In genomic region chr4:109870061-109870460, GRCh38 we compare ENCODE assay signal across 30 cellular contexts. TPM values are rescaled to one million over a fixed set of nuclear protein-coding genes. Genes with fewer than 3 reads are reported as not detected.
"Had no signal": no experiment of that assay in that cellular context is flagged by ENCODE, and none has a peak within 500 bp of the region (broad histone marks: within the 10 kb centered on the region; RNA-seq: fewer than 3 reads in every experiment).

No MANE protein-coding gene starts in this region.

- H3K27me3 ChIP-seq: neural progenitor cell, ovary, right lobe of liver, sigmoid colon, spleen, stomach, thyroid gland, tibial nerve, upper lobe of left lung, uterus had no signal

- H3K27ac ChIP-seq: neural progenitor cell, ovary, parathyroid adenoma, psoas muscle, right lobe of liver, sigmoid colon, skin epidermis, spleen, stomach, thoracic aorta, thyroid gland, tibial nerve, upper lobe of left lung, uterus had no signal

- H3K4me3 ChIP-seq: neural progenitor cell, ovary, psoas muscle, right lobe of liver, sigmoid colon, skin epidermis, smooth muscle cell, spleen, stomach, thoracic aorta, thyroid gland, tibial nerve, upper lobe of left lung, uterus had no signal

- H2AFZ ChIP-seq: neural progenitor cell, parathyroid adenoma had no signal

- H3K4me2 ChIP-seq: neural progenitor cell, smooth muscle cell had no signal

- H3K4me1 ChIP-seq: neural progenitor cell, parathyroid adenoma, psoas muscle, sigmoid colon, spleen, stomach, thyroid gland, tibial nerve, upper lobe of left lung, uterus had no signal

- H3K9me3 ChIP-seq: ovary, psoas muscle, right lobe of liver, spleen, stomach, thoracic aorta, thyroid gland, upper lobe of left lung, uterus had no signal

- DNase-seq: naive thymus-derived CD4-positive, alpha-beta T cell; natural killer cell; occipital lobe; ovary; posterior cingulate gyrus; psoas muscle; right cardiac atrium; right lobe of liver; sigmoid colon; spleen; stimulated activated CD4-positive, alpha-beta T cell treated with anti-CD3 and anti-CD28 coated beads, Interleukin-12 subunit alpha, Interleukin-12 subunit beta, amount 100 ng/mL, for 4 hours; stimulated activated CD4-positive, alpha-beta T cell treated with anti-CD3 and anti-CD28 coated beads, Interleukin-1b, Interleukin-23, amount 100 ng/mL, for 48 hours; stimulated activated CD4-positive, alpha-beta T cell treated with anti-CD3 and anti-CD28 coated beads, Interleukin-4, amount 100 ng/mL, for 1 hour; stimulated activated CD4-positive, alpha-beta T cell treated with anti-CD3 and anti-CD28 coated beads, Interleukin-4, amount 100 ng/mL, for 4 hours; stimulated activated CD8-positive, alpha-beta memory T cell treated with anti-CD3 and anti-CD28 coated beads, Interleukin-4, amount 100 ng/mL, for 48 hours; stimulated activated naive CD4-positive, alpha-beta T cell treated with Interleukin-2 at 50 U/mL for 16 hours; stomach; thyroid gland; trophoblast cell; upper lobe of left lung; uterus had no signal

- H3K79me2 ChIP-seq: parathyroid adenoma had no signal

- H3K9ac ChIP-seq: neural progenitor cell, parathyroid adenoma had no signal

- H3K36me3 ChIP-seq: neural progenitor cell, ovary, right lobe of liver, thoracic aorta, thyroid gland, uterus had no signal

RNA-seq across cellular contexts. Expression of gene LRIT3, which starts 22.2 kb away (rescaled TPM):
- polyA plus RNA-seq: smooth muscle cell had no signal

RNA-seq across cellular contexts. Expression of gene RRH, which starts 42.3 kb away (rescaled TPM):
- total RNA-seq: occipital lobe, osteoblast, sigmoid colon, smooth muscle cell had no signal
- polyA plus RNA-seq: naive thymus-derived CD4-positive, alpha-beta T cell; right cardiac atrium; sigmoid colon; smooth muscle cell; stomach had no signal

RNA-seq across cellular contexts. Expression of gene EGF, which starts 42.6 kb away (rescaled TPM):
- total RNA-seq: right lobe of liver, subcutaneous adipose tissue, thoracic aorta had no signal
- polyA plus RNA-seq: naive thymus-derived CD4-positive, alpha-beta T cell; neural cell had no signal
